17 cellular contexts compared by ENCODE assay signal in the genomic region with DNA sequence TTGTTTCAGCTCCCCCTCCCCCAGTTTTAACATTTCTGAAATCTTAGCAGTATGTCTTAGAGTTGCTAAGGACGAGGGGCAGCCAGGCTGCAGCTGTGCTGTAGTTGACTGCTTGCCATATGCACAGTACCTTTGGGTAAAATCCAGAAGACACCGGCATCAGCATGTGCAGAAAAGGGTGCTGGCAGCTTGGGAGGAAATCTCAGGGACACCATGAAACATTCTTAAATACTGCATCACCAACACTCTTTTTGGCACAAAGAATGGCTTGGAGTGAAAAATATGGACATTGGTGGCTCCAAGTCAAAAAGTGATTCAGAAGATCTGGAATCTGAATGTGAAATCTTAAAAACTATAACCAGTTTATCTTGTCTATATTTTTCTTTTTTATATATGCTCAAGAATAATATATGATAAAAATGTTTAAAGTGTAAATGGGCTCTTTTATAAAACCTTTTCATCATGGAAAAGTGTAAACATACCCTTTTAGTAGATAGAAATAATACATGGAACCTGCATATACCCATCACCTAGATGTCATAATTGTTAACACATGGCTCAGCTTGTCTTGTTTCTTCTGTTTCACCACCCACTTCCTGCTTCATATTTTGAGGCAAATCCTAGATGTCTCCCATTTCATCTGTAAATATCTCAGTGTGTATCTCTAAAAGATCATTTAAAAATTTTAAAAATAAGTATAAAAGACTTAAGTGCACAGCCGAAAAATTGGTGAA. TPM values are rescaled to one million over a fixed set of nuclear protein-coding genes. Genes with fewer than 3 reads are reported as not detected.
DNase-seq lines count a peak whose midpoint lies in the region; ATAC-seq and TF ChIP-seq lines count a peak whose summit lies in the region.
"Had no signal": no experiment of that assay in that cellular context is flagged by ENCODE, and none has a peak within 500 bp of the region (broad histone marks: within the 10 kb centered on the region; RNA-seq: fewer than 3 reads in every experiment).

No MANE protein-coding gene starts in this region.

- intact Hi-C loops in sigmoid colon (cut with DNase I) = loop anchor here (5.0 kb wide), 1 partner anchor 43 kb away; no protein-coding TSS in a partner anchor

- peaks cover 0 to 72% (median 48%) of the 10 kb centered on the region in 4 donors for H3K4me1 ChIP-seq in sigmoid colon
- H3K4me1 ChIP-seq: thyroid gland had no signal

- H3K4me3 Mint-ChIP-seq in activated naive CD8-positive, alpha-beta T cell treated with anti-CD3 and anti-CD28 coated beads for 36 hours = no peak overlapping the region
- H3K4me3 Mint-ChIP-seq: mesothelial cell of epicardium had no signal

- no peak overlapping the region for H3K4me3 ChIP-seq in fibroblast of the aortic adventitia (ENCODE audit: low read depth, low read length)
- H3K4me3 ChIP-seq in sigmoid colon = no peak overlapping the region
- H3K4me3 ChIP-seq: thyroid gland had no signal

- peaks cover 2% of the 10 kb centered on the region for H3K9me3 Mint-ChIP-seq in activated naive CD8-positive, alpha-beta T cell treated with anti-CD3 and anti-CD28 coated beads for 36 hours
- H3K9me3 Mint-ChIP-seq: mesothelial cell of epicardium had no signal

- H3K4me1 Mint-ChIP-seq in activated naive CD8-positive, alpha-beta T cell treated with anti-CD3 and anti-CD28 coated beads for 36 hours = peaks cover 74% of the 10 kb centered on the region

- peak overlapping the region; percentile 3 to 77 (median 64) for H3K27ac ChIP-seq in sigmoid colon
- H3K27ac ChIP-seq: thyroid gland had no signal

- H3K27ac Mint-ChIP-seq in activated naive CD8-positive, alpha-beta T cell treated with anti-CD3 and anti-CD28 coated beads for 36 hours = peak overlapping the region; percentile 31

- peaks cover 0 to 25% (median 3%) of the 10 kb centered on the region in 4 donors for H3K36me3 ChIP-seq in sigmoid colon

- TF ChIP-seq POLR2A in sigmoid colon (IDR thresholded peaks at IDR 0.05) = no peak

- no peaks in the 10 kb centered on the region for H3K27me3 Mint-ChIP-seq in activated naive CD8-positive, alpha-beta T cell treated with anti-CD3 and anti-CD28 coated beads for 36 hours

- no peak for ATAC-seq in HG02938 (IDR thresholded peaks at IDR 0.05; ENCODE audit: unreplicated experiment)

- 72 to 85% methylated on average over 3 of the region's 3 CpGs for WGBS in sigmoid colon, 2 donors

- TF ChIP-seq CTCF in fibroblast of the aortic adventitia (IDR thresholded peaks at IDR 0.05; ENCODE audit: insufficient read depth, low read length) (no peak), sigmoid colon (IDR thresholded peaks at IDR 0.05) (no peak)

- no peaks in the 10 kb centered on the region for H3K27me3 ChIP-seq in sigmoid colon
- H3K27me3 ChIP-seq: thyroid gland had no signal

- no peaks in the 10 kb centered on the region for H3K9me3 ChIP-seq in sigmoid colon
- H3K9me3 ChIP-seq: thyroid gland had no signal

- DNase-seq in GM03348 (ENCODE audit: low spot score) (peak; percentile 69), fibroblast of the aortic adventitia (ENCODE audit: low read depth) (peak; percentile 95), sigmoid colon (peak; percentile 63), AML-193 (lab: John Stamatoyannopoulos, UW) (no peak), cerebellar nuclear complex (lab: John Stamatoyannopoulos, UW) (no peak), NCI-H2029 treated with DMSO at 0.1 percent for 48 hours (lab: John Stamatoyannopoulos, UW) (no peak)
- no peak for DNase-seq in activated naive CD8-positive, alpha-beta T cell treated with anti-CD3 and anti-CD28 coated beads for 36 hours
- DNase-seq: activated CD4-positive, alpha-beta T cell treated with anti-CD3 and anti-CD28 coated beads, Interleukin-2, amount 50 U/mL, for 48 hours; DMS79; hippocampal formation; KBM-7; NCI-H2081 treated with DMSO at 0.1 percent for 48 hours; T-helper 1 cell; thyroid gland had no signal

- TF ChIP-seq EP300 in sigmoid colon (IDR thresholded peaks at IDR 0.05) = no peak

- H3K36me3 Mint-ChIP-seq in activated naive CD8-positive, alpha-beta T cell treated with anti-CD3 and anti-CD28 coated beads for 36 hours = peaks cover 52% of the 10 kb centered on the region

RNA-seq across cellular contexts. Expression of a gene that starts 34.4 kb away (rescaled TPM):
- not detected for total RNA-seq in activated naive CD8-positive, alpha-beta T cell treated with anti-CD3 and anti-CD28 coated beads for 36 hours
- total RNA-seq in fibroblast of the aortic adventitia (ENCODE audit: low replicate concordance) (not detected in 2 replicates), sigmoid colon (1 to 10 TPM in 1 of 4 donors, not detected in 3; 1.1 TPM)
- polyA plus RNA-seq in sigmoid colon = not detected
- total RNA-seq: mesothelial cell of epicardium, renal cortical epithelial cell, thyroid gland had no signal

RNA-seq across cellular contexts. Expression of a gene that starts 41.3 kb away (rescaled TPM):
- not detected for total RNA-seq in activated naive CD8-positive, alpha-beta T cell treated with anti-CD3 and anti-CD28 coated beads for 36 hours
- total RNA-seq in fibroblast of the aortic adventitia (ENCODE audit: low replicate concordance) (55.5 and 156 TPM in 2 replicates), sigmoid colon (100 to 1,000 TPM; 119 to 162 (median 127) TPM)
- polyA plus RNA-seq in sigmoid colon = 10 to 100 TPM; 22.7 to 43.8 (median 36.0) TPM

RNA-seq across cellular contexts. Expression of a gene that starts 45.5 kb away (rescaled TPM):
- total RNA-seq in activated naive CD8-positive, alpha-beta T cell treated with anti-CD3 and anti-CD28 coated beads for 36 hours = 10 to 100 TPM; 17.1 to 18.8 TPM
- total RNA-seq in fibroblast of the aortic adventitia (ENCODE audit: low replicate concordance) (16.5 and 29.8 TPM in 2 replicates), sigmoid colon (10 to 100 TPM; 34.1 to 53.2 (median 50.4) TPM)
- 10 to 100 TPM; 20.9 to 38.4 (median 22.8) TPM for polyA plus RNA-seq in sigmoid colon

Comparison
In these comparisons a context has a peak if more than half of its experiments do, and no peak if none do; other contexts are left out.
1. DNase-seq: peak in GM03348 (single experiment), fibroblast of the aortic adventitia (single experiment) and sigmoid colon (single experiment); none in activated naive CD8-positive, alpha-beta T cell treated with anti-CD3 and anti-CD28 coated beads for 36 hours (single experiment), AML-193 (0 of 2), cerebellar nuclear complex (0 of 2) and NCI-H2029 treated with DMSO at 0.1 percent for 48 hours (single experiment).
2. RNA of a gene that starts 41.3 kb away (total RNA-seq): 55.5 to 156 TPM in fibroblast of the aortic adventitia and 119 to 162 TPM in sigmoid colon; not detected in activated naive CD8-positive, alpha-beta T cell treated with anti-CD3 and anti-CD28 coated beads for 36 hours; every median in the first group is over 10 times any median in the second.